Comparison of ENCODE assay signal across 19 cellular contexts in the genomic region with DNA sequence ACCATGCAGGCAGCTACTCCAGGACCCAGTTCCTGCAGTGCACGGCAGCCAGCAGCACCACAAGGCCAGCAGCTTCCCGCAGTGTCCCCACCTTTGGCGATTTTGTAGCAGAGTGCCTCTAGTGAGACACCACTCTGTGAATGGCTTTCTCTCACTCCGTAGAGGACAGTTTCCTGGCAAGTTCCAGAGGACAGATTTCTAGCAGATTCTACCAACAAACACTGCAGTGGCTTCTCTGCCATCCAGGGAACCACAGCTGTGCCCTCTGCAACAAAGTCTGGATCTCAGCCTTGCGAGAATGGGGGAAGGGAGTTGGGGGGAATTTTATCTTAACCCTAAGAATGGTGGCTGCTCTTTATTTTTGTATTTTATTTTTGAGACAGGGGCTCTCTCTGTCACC.
"Had no signal": no experiment of that assay in that cellular context is flagged by ENCODE, and none has a peak within 500 bp of the region (broad histone marks: within the 10 kb centered on the region; RNA-seq: fewer than 3 reads in every experiment).

No MANE protein-coding gene starts in this region.

- H3K4me1 Mint-ChIP-seq: naive thymus-derived CD8-positive, alpha-beta T cell; neural crest cell had no signal

- H3K27ac ChIP-seq: colonic mucosa, heart right ventricle, ovary, sigmoid colon, skin epidermis, thoracic aorta, transverse colon had no signal

- DNase-seq: cerebellar nuclear complex; colonic mucosa; effector CD4-positive, alpha-beta T cell; foreskin melanocyte; heart right ventricle; kidney glomerular epithelial cell; mucosa of descending colon; naive thymus-derived CD8-positive, alpha-beta T cell; ovary; retina; sigmoid colon; stimulated activated CD4-positive, alpha-beta T cell treated with anti-CD3 and anti-CD28 coated beads, Interleukin-12 subunit alpha, Interleukin-12 subunit beta, amount 100 ng/mL, for 4 hours; stimulated activated naive CD4-positive, alpha-beta T cell treated with Interleukin-2 at 50 U/mL for 16 hours; transverse colon had no signal

- H3K27me3 Mint-ChIP-seq: progenitor cell of endocrine pancreas had no signal

- ATAC-seq: heart right ventricle; mucosa of descending colon; naive thymus-derived CD8-positive, alpha-beta T cell had no signal

- H3K4me3 Mint-ChIP-seq: naive thymus-derived CD8-positive, alpha-beta T cell; neural crest cell had no signal

- H3K27ac Mint-ChIP-seq: naive thymus-derived CD8-positive, alpha-beta T cell; progenitor cell of endocrine pancreas had no signal

- FAIRE-seq: islet of Langerhans had no signal
